8 cellular contexts compared by ENCODE assay signal in genomic region chr19:54207908-54208783, GRCh38. TPM values are rescaled to one million over a fixed set of nuclear protein-coding genes. Genes with fewer than 3 reads are reported as not detected.
DNase-seq lines count a peak whose midpoint lies in the region; ATAC-seq and TF ChIP-seq lines count a peak whose summit lies in the region.

No MANE protein-coding gene starts in this region.

- peak; percentile 33 for ATAC-seq in GM19452 (IDR thresholded peaks at IDR 0.05; ENCODE audit: unreplicated experiment)
- ATAC-seq in activated CD8-positive, alpha-beta memory T cell treated with anti-CD3 and anti-CD28 coated beads, Interleukin-2, amount 10 ng/mL, durations not matched to agents 7 days and 5 days = no peak
- ATAC-seq in omental fat pad (ENCODE audit: low FRiP score) = peak; percentile 38

- H3K4me3 Mint-ChIP-seq in activated CD8-positive, alpha-beta memory T cell treated with anti-CD3 and anti-CD28 coated beads, Interleukin-2, amount 10 ng/mL, durations not matched to agents 7 days and 5 days = no peak overlapping the region

- DNase-seq in Ammon's horn (ENCODE audit: low spot score) = peak; percentile 86
- DNase-seq in LHCN-M2 (ENCODE audit: low read depth) = peak; percentile 71
- DNase-seq in activated CD8-positive, alpha-beta memory T cell treated with anti-CD3 and anti-CD28 coated beads, Interleukin-2, amount 10 ng/mL, durations not matched to agents 7 days and 5 days = no peak
- peak; percentile 85 for DNase-seq in fibroblast of the conjunctiva (ENCODE audit: low read depth)
- DNase-seq in omental fat pad (ENCODE audit: low spot score) = peak; percentile 53
- DNase-seq in NCI-H2227 treated with DMSO at 0.1 percent for 48 hours (lab: John Stamatoyannopoulos, UW) = no peak
- DNase-seq in effector CD8-positive, alpha-beta T cell (lab: John Stamatoyannopoulos, UW) = no peak

- H3K27me3 Mint-ChIP-seq in activated CD8-positive, alpha-beta memory T cell treated with anti-CD3 and anti-CD28 coated beads, Interleukin-2, amount 10 ng/mL, durations not matched to agents 7 days and 5 days = no peaks in the 10 kb centered on the region

- CTCF ChIA-PET in activated CD8-positive, alpha-beta memory T cell treated with anti-CD3 and anti-CD28 coated beads, Interleukin-2, amount 10 ng/mL, durations not matched to agents 7 days and 5 days (lab: Charles Lee) = interaction anchor here (1.0 to 1.3 kb wide), 3 partner anchors 9 to 181 kb away, joined by 3 to 4 read pairs (median 4); no protein-coding TSS in a partner anchor

- H3K9me3 Mint-ChIP-seq in activated CD8-positive, alpha-beta memory T cell treated with anti-CD3 and anti-CD28 coated beads, Interleukin-2, amount 10 ng/mL, durations not matched to agents 7 days and 5 days (ENCODE audit: low read depth) = no peaks in the 10 kb centered on the region

- H3K4me1 Mint-ChIP-seq in activated CD8-positive, alpha-beta memory T cell treated with anti-CD3 and anti-CD28 coated beads, Interleukin-2, amount 10 ng/mL, durations not matched to agents 7 days and 5 days = peaks cover 81% of the 10 kb centered on the region

- peaks cover 59% of the 10 kb centered on the region for H3K36me3 Mint-ChIP-seq in activated CD8-positive, alpha-beta memory T cell treated with anti-CD3 and anti-CD28 coated beads, Interleukin-2, amount 10 ng/mL, durations not matched to agents 7 days and 5 days

- H3K27ac Mint-ChIP-seq in activated CD8-positive, alpha-beta memory T cell treated with anti-CD3 and anti-CD28 coated beads, Interleukin-2, amount 10 ng/mL, durations not matched to agents 7 days and 5 days = peak overlapping the region; percentile 3

- TF ChIP-seq CTCF in omental fat pad (IDR thresholded peaks at IDR 0.05) = no peak

RNA-seq across cellular contexts. Expression of gene RPS9, which starts 7.5 kb away (rescaled TPM):
- total RNA-seq in LHCN-M2 (2014; rRNA removed) (1,535 and 1,605 TPM in 2 replicates), omental fat pad (1,000 to 10,000 TPM; 1,567 to 2,105 (median 1,838) TPM)
- 2,454 TPM for polyA plus RNA-seq in LHCN-M2 (2012)
- total RNA-seq in activated CD8-positive, alpha-beta memory T cell treated with anti-CD3 and anti-CD28 coated beads, Interleukin-2, amount 10 ng/mL, durations not matched to agents 7 days and 5 days = 1,000 to 10,000 TPM; 1,212 to 1,220 TPM

RNA-seq across cellular contexts. Expression of gene LILRB3, which starts 14.7 kb away (rescaled TPM):
- total RNA-seq in LHCN-M2 (2014; rRNA removed) = not detected in 2 replicates
- 0.29 TPM for polyA plus RNA-seq in LHCN-M2 (2012)
- total RNA-seq in activated CD8-positive, alpha-beta memory T cell treated with anti-CD3 and anti-CD28 coated beads, Interleukin-2, amount 10 ng/mL, durations not matched to agents 7 days and 5 days = under 1 TPM in 1 of 2 experiments, not detected in 1; 0.35 TPM
- total RNA-seq in omental fat pad = 100 to 1,000 TPM in 1 of 4 donors, 10 to 100 TPM in 3; 11.7 to 135 (median 71.5) TPM

RNA-seq across cellular contexts. Expression of gene TSEN34, which starts 17.0 kb away (rescaled TPM):
- 162 and 168 TPM in 2 replicates for total RNA-seq in LHCN-M2 (2014; rRNA removed)
- 69.5 TPM for polyA plus RNA-seq in LHCN-M2 (2012)
- total RNA-seq in activated CD8-positive, alpha-beta memory T cell treated with anti-CD3 and anti-CD28 coated beads, Interleukin-2, amount 10 ng/mL, durations not matched to agents 7 days and 5 days = 10 to 100 TPM; 11.4 to 13.5 TPM
- total RNA-seq in omental fat pad = 10 to 100 TPM; 36.1 to 49.3 (median 40.3) TPM

RNA-seq across cellular contexts. Expression of gene MBOAT7, which starts 18.8 kb away (rescaled TPM):
- 123 and 192 TPM in 2 replicates for total RNA-seq in LHCN-M2 (2014; rRNA removed)
- 75.7 TPM for polyA plus RNA-seq in LHCN-M2 (2012)
- total RNA-seq in activated CD8-positive, alpha-beta memory T cell treated with anti-CD3 and anti-CD28 coated beads, Interleukin-2, amount 10 ng/mL, durations not matched to agents 7 days and 5 days = 10 to 100 TPM; 54.7 to 76.3 TPM
- 10 to 100 TPM; 21.0 to 72.4 (median 32.7) TPM for total RNA-seq in omental fat pad

RNA-seq across cellular contexts. Expression of gene LILRA6, which starts 34.4 kb away (rescaled TPM):
- not detected in 2 replicates for total RNA-seq in LHCN-M2 (2014; rRNA removed)
- 0.02 TPM for polyA plus RNA-seq in LHCN-M2 (2012)
- not detected for total RNA-seq in activated CD8-positive, alpha-beta memory T cell treated with anti-CD3 and anti-CD28 coated beads, Interleukin-2, amount 10 ng/mL, durations not matched to agents 7 days and 5 days
- total RNA-seq in omental fat pad = 10 to 100 TPM in 1 of 4 donors, 1 to 10 TPM in 3; 2.1 to 13.6 (median 7.3) TPM

Comparison
In these comparisons a context has a peak if more than half of its experiments do, and no peak if none do; other contexts are left out.
1. DNase-seq: peak in Ammon's horn (single experiment), LHCN-M2 (single experiment), fibroblast of the conjunctiva (single experiment) and omental fat pad (single experiment); none in activated CD8-positive, alpha-beta memory T cell treated with anti-CD3 and anti-CD28 coated beads, Interleukin-2, amount 10 ng/mL, durations not matched to agents 7 days and 5 days (single experiment), NCI-H2227 treated with DMSO at 0.1 percent for 48 hours (single experiment) and effector CD8-positive, alpha-beta T cell (single experiment).
2. RNA of gene LILRB3, which starts 14.7 kb away (total RNA-seq): 11.7 to 135 TPM in omental fat pad; 0.35 TPM in activated CD8-positive, alpha-beta memory T cell treated with anti-CD3 and anti-CD28 coated beads, Interleukin-2, amount 10 ng/mL, durations not matched to agents 7 days and 5 days and not detected in LHCN-M2; every median in the first group is over 4 times any median in the second.